13 cellular contexts compared by ENCODE assay signal in genomic region chr3:112610121-112610520, GRCh38. TPM values are rescaled to one million over a fixed set of nuclear protein-coding genes. Genes with fewer than 3 reads are reported as not detected.
DNase-seq lines count a peak whose midpoint lies in the region; ATAC-seq and TF ChIP-seq lines count a peak whose summit lies in the region.
"Had no signal": no experiment of that assay in that cellular context is flagged by ENCODE, and none has a peak within 500 bp of the region (broad histone marks: within the 10 kb centered on the region; RNA-seq: fewer than 3 reads in every experiment).

No MANE protein-coding gene starts in this region.

- peaks cover 28% of the 10 kb centered on the region for H3K4me1 Mint-ChIP-seq in HFFc6 (ENCODE audit: low read depth)
- H3K4me1 Mint-ChIP-seq: stimulated activated naive CD8-positive, alpha-beta T cell treated with anti-CD3 and anti-CD28 coated beads, Interleukin-15, amount 100 ng/mL, for 72 hours had no signal

- peaks cover 18% of the 10 kb centered on the region for H3K4me1 ChIP-seq in skeletal muscle satellite cell (ENCODE audit: control insufficient read depth, insufficient read depth, low read length)
- no peaks in the 10 kb centered on the region for H3K4me1 ChIP-seq in hepatocyte (ENCODE audit: insufficient read depth)

- TF ChIP-seq CTCF in HFFc6 (IDR thresholded peaks at IDR 0.05) (no peak), fibroblast of mammary gland (conservative IDR thresholded peaks at IDR 0.05; ENCODE audit: control insufficient read depth, insufficient read depth, low read depth, low read length) (no peak), hepatocyte (IDR thresholded peaks at IDR 0.05; ENCODE audit: poor library complexity) (no peak)

- DNase-seq in HFFc6 (peak; percentile 75), RKO (ENCODE audit: low spot score) (peak; percentile 28), fibroblast of mammary gland (ENCODE audit: low read depth) (peak; percentile 93), hepatocyte (ENCODE audit: low spot score) (no peak)
- DNase-seq: CD4-positive, alpha-beta T cell; erythroblast; NCI-H1417 treated with DMSO at 0.1 percent for 48 hours; NCI-H446; stimulated activated naive CD8-positive, alpha-beta T cell treated with anti-CD3 and anti-CD28 coated beads, Interleukin-15, amount 100 ng/mL, for 72 hours had no signal

- H2AFZ ChIP-seq in hepatocyte, result no peak overlapping the region

- no peak overlapping the region for H3K27ac ChIP-seq in hepatocyte

- H3K36me3 Mint-ChIP-seq in HFFc6 (ENCODE audit: low read depth), result peaks cover 28% of the 10 kb centered on the region

- no peaks in the 10 kb centered on the region for H4K20me1 ChIP-seq in hepatocyte (ENCODE audit: insufficient read depth, poor library complexity, severe bottlenecking)

- peak overlapping the region; percentile 86 for H3K27ac Mint-ChIP-seq in HFFc6
- H3K27ac Mint-ChIP-seq: CD4-positive, alpha-beta T cell; stimulated activated naive CD8-positive, alpha-beta T cell treated with anti-CD3 and anti-CD28 coated beads, Interleukin-15, amount 100 ng/mL, for 72 hours had no signal

- ATAC-seq in HG02588 (IDR thresholded peaks at IDR 0.05; ENCODE audit: unreplicated experiment) (no peak), HG03439 (IDR thresholded peaks at IDR 0.05; ENCODE audit: unreplicated experiment) (no peak)
- ATAC-seq: activated CD4-positive, CD25-positive, alpha-beta regulatory T cell treated with anti-CD3 and anti-CD28 coated beads, Interleukin-2, amount 50 U/mL, for 24 hours; stimulated activated naive CD8-positive, alpha-beta T cell treated with anti-CD3 and anti-CD28 coated beads, Interleukin-15, amount 100 ng/mL, for 72 hours had no signal

- H3K4me2 ChIP-seq in skeletal muscle satellite cell (ENCODE audit: low read length) (no peak overlapping the region), hepatocyte (no peak overlapping the region)

- H3K9me2 ChIP-seq in hepatocyte (replicated peaks; ENCODE audit: insufficient read depth), result no peaks in the 10 kb centered on the region

- H3K9me3 Mint-ChIP-seq in HFFc6, result no peaks in the 10 kb centered on the region
- H3K9me3 Mint-ChIP-seq: CD4-positive, alpha-beta T cell; stimulated activated naive CD8-positive, alpha-beta T cell treated with anti-CD3 and anti-CD28 coated beads, Interleukin-15, amount 100 ng/mL, for 72 hours had no signal

- 92% methylated on average over 3 of the region's 3 CpGs for WGBS in hepatocyte (ENCODE audit: low lambda C conversion rate, missing lambda C conversion rate)

- H3K9me3 ChIP-seq in skeletal muscle satellite cell (replicated peaks; ENCODE audit: low read length), result no peaks in the 10 kb centered on the region
- H3K9me3 ChIP-seq in hepatocyte (ENCODE audit: low read depth), result no peaks in the 10 kb centered on the region

- H3K4me3 ChIP-seq in fibroblast of mammary gland (ENCODE audit: control insufficient read depth, low read depth, low read length) (no peak overlapping the region), skeletal muscle satellite cell (ENCODE audit: low read length) (no peak overlapping the region), hepatocyte (no peak overlapping the region)

- peaks cover 81% of the 10 kb centered on the region for H3K36me3 ChIP-seq in skeletal muscle satellite cell (ENCODE audit: insufficient read depth, low read length)
- H3K36me3 ChIP-seq in hepatocyte (replicated peaks; ENCODE audit: insufficient read depth, low read depth), result no peaks in the 10 kb centered on the region

- H3K27me3 Mint-ChIP-seq in HFFc6 (ENCODE audit: insufficient read depth), result no peaks in the 10 kb centered on the region; the same call in 1 of the 2 replicates

- peak overlapping the region; percentile 59 for H3K9ac ChIP-seq in skeletal muscle satellite cell (ENCODE audit: low read depth, low read length)

- H3K27me3 ChIP-seq in skeletal muscle satellite cell (ENCODE audit: control insufficient read depth, insufficient read depth, low read length), result no peaks in the 10 kb centered on the region
- H3K27me3 ChIP-seq in hepatocyte, result no peaks in the 10 kb centered on the region

- no peaks in the 10 kb centered on the region for H3K79me2 ChIP-seq in hepatocyte

- H3K4me3 Mint-ChIP-seq in HFFc6, result no peak overlapping the region; the same call in 1 of the 2 replicates
- H3K4me3 Mint-ChIP-seq: CD4-positive, alpha-beta T cell; stimulated activated naive CD8-positive, alpha-beta T cell treated with anti-CD3 and anti-CD28 coated beads, Interleukin-15, amount 100 ng/mL, for 72 hours had no signal

RNA-seq across cellular contexts. Expression of gene CCDC80, which starts 30.8 kb away (rescaled TPM):
- total RNA-seq in HFFc6 (2021; fragmentation: NEBNext Ultra II Directional; extraction: Animal tissue kit (Norgen Biotek cat#: 25700)), result 100 to 1,000 TPM; 326 to 388 (median 358) TPM
- 232 and 249 TPM in 2 replicates for total RNA-seq in skeletal muscle satellite cell (2012; rRNA removed)
- 26.6 and 27.1 TPM in 2 replicates for total RNA-seq in hepatocyte
- polyA plus RNA-seq in hepatocyte, result 83.5 and 95.4 TPM in 2 replicates
- total RNA-seq: CD4-positive, alpha-beta T cell had no signal

RNA-seq across cellular contexts. Expression of gene SLC35A5, which starts 48.3 kb away (rescaled TPM):
- 10 to 100 TPM; 29.2 to 37.3 (median 35.0) TPM for total RNA-seq in HFFc6 (2021; fragmentation: NEBNext Ultra II Directional; extraction: Animal tissue kit (Norgen Biotek cat#: 25700))
- 15.5 and 31.5 TPM in 2 replicates for total RNA-seq in skeletal muscle satellite cell (2012; rRNA removed)
- 52.9 and 56.8 TPM in 2 replicates for total RNA-seq in hepatocyte
- 30.5 and 30.8 TPM in 2 replicates for polyA plus RNA-seq in hepatocyte

RNA-seq across cellular contexts. Expression of gene ATG3, which starts 48.4 kb away (rescaled TPM):
- 10 to 100 TPM; 61.8 to 75.9 (median 71.5) TPM for total RNA-seq in HFFc6 (2021; fragmentation: NEBNext Ultra II Directional; extraction: Animal tissue kit (Norgen Biotek cat#: 25700))
- total RNA-seq in skeletal muscle satellite cell (2012; rRNA removed), result 72.5 and 93.0 TPM in 2 replicates
- total RNA-seq in hepatocyte, result 33.7 and 40.7 TPM in 2 replicates
- polyA plus RNA-seq in hepatocyte, result 60.2 and 62.5 TPM in 2 replicates

Comparison
In these comparisons a context has a peak if more than half of its experiments do, and no peak if none do; other contexts are left out.
1. RNA of gene CCDC80, which starts 30.8 kb away (total RNA-seq): 326 to 388 TPM in HFFc6; 26.6 to 27.1 TPM in hepatocyte; every median in the first group is over 10 times any median in the second.